In the genomic region with DNA sequence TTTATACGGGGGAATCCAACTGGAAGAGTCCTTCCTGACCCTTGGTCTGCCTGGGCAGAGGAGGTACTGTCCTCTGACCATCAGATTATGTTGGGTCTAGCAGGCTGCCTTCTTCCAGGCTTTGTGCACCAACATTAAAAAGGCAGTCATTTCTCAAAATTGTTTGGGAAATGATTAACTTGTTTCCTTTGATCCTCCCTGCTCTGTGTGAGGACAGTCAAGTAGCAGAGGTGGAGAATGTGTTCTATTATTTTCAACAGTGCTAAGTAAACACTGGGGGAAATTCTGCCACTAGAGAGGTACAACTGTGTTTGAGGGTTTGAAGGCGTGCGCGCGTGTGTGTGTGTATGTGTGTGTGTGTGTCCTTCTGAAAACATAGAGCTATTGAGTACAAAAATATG, we compare ENCODE assay signal across 1 cellular context.
TF ChIP-seq lines count a peak whose summit lies in the region.

No MANE protein-coding gene starts in this region.

TF ChIP-seq in H1, 55 proteins besides CTCF, POLR2A, EP300 and RAD21:
- TF ChIP-seq JUN (IDR thresholded peaks at IDR 0.05; ENCODE audit: low read depth, low read length) (no peak), RNF2 (IDR thresholded peaks at IDR 0.05; ENCODE audit: borderline replicate concordance, low read depth, low read length, missing control alignments, poor library complexity, severe bottlenecking) (no peak), BRCA1 (IDR thresholded peaks at IDR 0.05; ENCODE audit: low read depth, low read length) (no peak), SP1 (IDR thresholded peaks at IDR 0.05; ENCODE audit: low read depth, low read length) (no peak)
